In the genomic region with DNA sequence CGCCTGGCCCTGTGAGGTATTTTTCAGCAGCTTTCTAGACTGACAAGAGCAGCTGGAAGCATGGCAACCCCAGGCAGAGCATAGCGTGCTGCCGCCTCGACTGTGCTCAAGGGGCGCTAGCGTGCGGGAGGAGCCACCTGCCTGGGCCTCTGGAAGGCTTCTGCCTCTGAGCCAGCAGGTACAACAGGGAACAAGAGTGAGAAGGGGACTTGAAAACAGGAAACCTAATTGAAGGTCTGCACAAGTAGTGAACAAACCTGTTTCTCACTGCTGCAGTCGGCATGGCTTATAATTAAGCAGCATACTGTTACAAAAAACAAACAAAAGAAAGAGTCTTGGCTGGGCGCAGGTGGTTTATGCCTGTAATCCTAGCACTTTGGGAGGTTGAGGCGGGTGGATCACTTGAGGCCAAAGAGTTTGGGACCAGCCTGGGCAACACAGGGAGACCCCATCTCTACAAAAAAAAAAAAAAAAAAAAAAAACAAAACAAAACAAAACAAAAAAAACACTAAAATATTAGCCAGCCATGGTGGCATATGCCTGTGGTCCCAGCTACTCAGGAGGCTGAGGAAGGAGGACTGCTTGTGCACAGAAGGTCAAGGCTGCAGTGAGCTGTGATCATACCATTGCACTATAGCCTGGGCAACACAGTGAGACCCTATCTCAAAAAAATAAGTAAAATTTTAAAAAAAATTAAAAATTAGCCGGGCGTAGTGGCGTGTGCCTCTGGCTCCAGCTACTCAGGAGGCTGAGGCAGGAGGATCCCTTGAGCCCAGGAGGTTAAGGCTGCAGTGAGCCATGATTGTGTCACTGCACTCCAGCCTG, we compare ENCODE assay signal across 10 cellular contexts. TPM values are rescaled to one million over a fixed set of nuclear protein-coding genes. Genes with fewer than 3 reads are reported as not detected.
DNase-seq lines count a peak whose midpoint lies in the region; ATAC-seq and TF ChIP-seq lines count a peak whose summit lies in the region.
"Had no signal": no experiment of that assay in that cellular context is flagged by ENCODE, and none has a peak within 500 bp of the region (broad histone marks: within the 10 kb centered on the region; RNA-seq: fewer than 3 reads in every experiment).

No MANE protein-coding gene starts in this region.

- H3K27me3 ChIP-seq in colonic mucosa, result no peaks in the 10 kb centered on the region
- H3K27me3 ChIP-seq in stomach, result no peaks in the 10 kb centered on the region
- H3K27me3 ChIP-seq in sigmoid colon, result no peaks in the 10 kb centered on the region

- H3K27ac Mint-ChIP-seq in activated naive CD4-positive, alpha-beta T cell treated with anti-CD3 and anti-CD28 coated beads for 36 hours, result no peak overlapping the region
- H3K27ac Mint-ChIP-seq: CD8-positive, alpha-beta T cell had no signal

- no peak overlapping the region for H3K4me3 ChIP-seq in colonic mucosa
- no peak overlapping the region for H3K4me3 ChIP-seq in stomach
- H3K4me3 ChIP-seq in sigmoid colon, result no peak overlapping the region

- ATAC-seq in GM19023 (IDR thresholded peaks at IDR 0.05; ENCODE audit: unreplicated experiment), result no peak
- no peak for ATAC-seq in HG02852 (IDR thresholded peaks at IDR 0.05; ENCODE audit: unreplicated experiment)
- ATAC-seq: CD8-positive, alpha-beta T cell had no signal

- no peaks in the 10 kb centered on the region for H3K9me3 ChIP-seq in colonic mucosa
- H3K9me3 ChIP-seq in stomach, result no peaks in the 10 kb centered on the region
- no peaks in the 10 kb centered on the region for H3K9me3 ChIP-seq in sigmoid colon

- TF ChIP-seq EP300 in stomach (IDR thresholded peaks at IDR 0.05) (no peak), sigmoid colon (IDR thresholded peaks at IDR 0.05) (no peak)

- CTCF ChIA-PET in activated naive CD4-positive, alpha-beta T cell treated with anti-CD3 and anti-CD28 coated beads for 36 hours (lab: Charles Lee), result interaction anchor here (0.6 to 1.9 kb wide), 2 partner anchors 17 to 89 kb away, joined by 3 to 4 read pairs; no protein-coding TSS in a partner anchor

- H3K4me1 ChIP-seq in colonic mucosa, result no peaks in the 10 kb centered on the region
- H3K4me1 ChIP-seq in stomach, result no peaks in the 10 kb centered on the region
- peaks cover 0 to 10% (median 3%) of the 10 kb centered on the region in 4 donors for H3K4me1 ChIP-seq in sigmoid colon

- H3K9me3 Mint-ChIP-seq in activated naive CD4-positive, alpha-beta T cell treated with anti-CD3 and anti-CD28 coated beads for 36 hours, result no peaks in the 10 kb centered on the region
- H3K9me3 Mint-ChIP-seq: CD8-positive, alpha-beta T cell had no signal

- H3K27me3 Mint-ChIP-seq in activated naive CD4-positive, alpha-beta T cell treated with anti-CD3 and anti-CD28 coated beads for 36 hours (ENCODE audit: low read depth), result no peaks in the 10 kb centered on the region

- DNase-seq in activated naive CD4-positive, alpha-beta T cell treated with anti-CD3 and anti-CD28 coated beads for 36 hours, result peak; percentile 43
- DNase-seq in activated naive CD4-positive, alpha-beta T cell treated with Interleukin-2 at 50 U/mL for 16 hours, result no peak
- DNase-seq in NCI-H345 treated with DMSO at 0.1 percent for 48 hours (lab: John Stamatoyannopoulos, UW; ENCODE audit: unreplicated experiment) (peak; percentile 94), colonic mucosa (peak; percentile 65), stomach (peak; percentile 64), sigmoid colon (no peak)
- DNase-seq: central memory CD4-positive, alpha-beta T cell had no signal

- no peak overlapping the region for H3K4me3 Mint-ChIP-seq in activated naive CD4-positive, alpha-beta T cell treated with anti-CD3 and anti-CD28 coated beads for 36 hours
- H3K4me3 Mint-ChIP-seq: CD8-positive, alpha-beta T cell had no signal

- TF ChIP-seq POLR2A in stomach (IDR thresholded peaks at IDR 0.05), result no peak
- TF ChIP-seq POLR2A in sigmoid colon (IDR thresholded peaks at IDR 0.05), result no peak

- H3K27ac ChIP-seq in colonic mucosa (no peak overlapping the region), stomach (no peak overlapping the region), sigmoid colon (no peak overlapping the region)

- no peaks in the 10 kb centered on the region for H3K36me3 Mint-ChIP-seq in activated naive CD4-positive, alpha-beta T cell treated with anti-CD3 and anti-CD28 coated beads for 36 hours (ENCODE audit: low read depth)

- intact Hi-C loops in activated naive CD4-positive, alpha-beta T cell treated with anti-CD3 and anti-CD28 coated beads for 36 hours (cut with micrococcal nuclease), result no loop called here
- intact Hi-C loops in colonic mucosa (cut with DNase I), result no loop called here
- intact Hi-C loops in stomach (cut with DNase I; ENCODE audit: low total_unique reads), result no loop called here
- intact Hi-C loops in sigmoid colon (cut with DNase I), result no loop called here

- H3K4me1 Mint-ChIP-seq in activated naive CD4-positive, alpha-beta T cell treated with anti-CD3 and anti-CD28 coated beads for 36 hours (ENCODE audit: low read depth), result peaks cover 3% of the 10 kb centered on the region

- 58 to 66% (median 60%) methylated on average over 13 of the region's 13 CpGs for WGBS in stomach, 5 donors
- 39 to 64% methylated on average over 13 of the region's 13 CpGs for WGBS in sigmoid colon, 2 donors

- TF ChIP-seq CTCF in colonic mucosa (IDR thresholded peaks at IDR 0.05) (peak; percentile 26), stomach (IDR thresholded peaks at IDR 0.05) (peak in 4 of 7 experiments; percentile 15 to 25 (median 20)), sigmoid colon (IDR thresholded peaks at IDR 0.05) (no peak)

- H3K36me3 ChIP-seq in colonic mucosa, result no peaks in the 10 kb centered on the region
- H3K36me3 ChIP-seq in stomach, result no peaks in the 10 kb centered on the region
- no peaks in the 10 kb centered on the region for H3K36me3 ChIP-seq in sigmoid colon

- peak overlapping the region in 1 of 2 donors; percentile 34 for H3K9ac ChIP-seq in colonic mucosa (ENCODE audit: low read depth in 2 of 2, low read length in 2 of 2)

RNA-seq across cellular contexts. Expression of gene GARRE1, which starts 12.6 kb away (rescaled TPM):
- total RNA-seq in activated naive CD4-positive, alpha-beta T cell treated with anti-CD3 and anti-CD28 coated beads for 36 hours, result 10 to 100 TPM; 13.2 to 16.2 TPM
- total RNA-seq in colonic mucosa, result 10 to 100 TPM; 13.0 to 26.7 TPM
- total RNA-seq in stomach, result 10 to 100 TPM; 12.9 to 60.7 (median 20.1) TPM
- 1 to 10 TPM; 2.1 to 3.6 (median 3.5) TPM for polyA plus RNA-seq in stomach
- total RNA-seq in sigmoid colon, result 10 to 100 TPM; 11.1 to 20.2 (median 14.5) TPM
- polyA plus RNA-seq in sigmoid colon, result 10 to 100 TPM in 1 of 3 donors, 1 to 10 TPM in 2; 3.5 to 10.7 (median 4.2) TPM

Comparison
In these comparisons a context has a peak if more than half of its experiments do, and no peak if none do; other contexts are left out.
1. DNase-seq: peak in activated naive CD4-positive, alpha-beta T cell treated with anti-CD3 and anti-CD28 coated beads for 36 hours (single experiment), NCI-H345 treated with DMSO at 0.1 percent for 48 hours (single experiment), colonic mucosa (single experiment) and stomach (single experiment); none in activated naive CD4-positive, alpha-beta T cell treated with Interleukin-2 at 50 U/mL for 16 hours (single experiment) and sigmoid colon (single experiment).
2. CTCF ChIP-seq: peak in colonic mucosa (single experiment) and stomach (4 of 7); none in sigmoid colon (0 of 4).